23 cellular contexts compared by ENCODE assay signal in genomic region chr6:97316982-97317381, GRCh38. TPM values are rescaled to one million over a fixed set of nuclear protein-coding genes. Genes with fewer than 3 reads are reported as not detected.
A peak's percentile ranks its signal among the peaks of the same experiment; 100 is the strongest.
DNase-seq lines count a peak whose midpoint lies in the region; ATAC-seq and TF ChIP-seq lines count a peak whose summit lies in the region.
"Had no signal": no experiment of that assay in that cellular context is flagged by ENCODE, and none has a peak within 500 bp of the region (broad histone marks: within the 10 kb centered on the region; RNA-seq: fewer than 3 reads in every experiment).

No MANE protein-coding gene starts in this region.

- DNase-seq in MCF 10A (ENCODE audit: unreplicated experiment) (peak; percentile 17), breast epithelium (ENCODE audit: low spot score in 2 of 2) (no peak), mammary epithelial cell (peak; percentile 16), foreskin keratinocyte (peak in 1 of 2 donors; percentile 42), occipital lobe (lab: John Stamatoyannopoulos, UW) (no peak), H4 (ENCODE audit: low spot score) (no peak)
- DNase-seq: Calu3, GOT3, HCEC 1CT, IMR-90, KG1, NCI-H1048, NCI-H1417, NCI-H187, NCI-H2171 treated with DMSO at 0.1 percent for 48 hours, NCI-H345, NCI-H510A treated with DMSO at 0.1 percent for 48 hours, NCI-H748 treated with DMSO at 0.1 percent for 48 hours, SIG-M5, SW 1271 had no signal

- H3K4me1 Mint-ChIP-seq in MCF 10A (ENCODE audit: insufficient read depth, unreplicated experiment) = no peaks in the 10 kb centered on the region
- H3K4me1 Mint-ChIP-seq in stimulated activated memory B cell treated with anti-CD40 and anti-IgM and Interleukin-4, amounts not matched to agents 10 μg/mL and 1 μg/mL and 100 μg/mL, for 72 hours = no peaks in the 10 kb centered on the region

- CTCF ChIA-PET in MCF 10A (lab: Yijun Ruan, JAX) (no interaction called here), mammary epithelial cell (lab: Charles Lee; ENCODE audit: low non-redundant PET) (no interaction called here)

- H3K9ac ChIP-seq in mammary epithelial cell (ENCODE audit: insufficient read depth, low read length) = no peak overlapping the region

- no peaks in the 10 kb centered on the region for H3K36me3 ChIP-seq in breast epithelium
- no peaks in the 10 kb centered on the region for H3K36me3 ChIP-seq in mammary epithelial cell (ENCODE audit: insufficient read depth, low read length)

- no peaks in the 10 kb centered on the region for H3K36me3 Mint-ChIP-seq in MCF 10A (ENCODE audit: insufficient read depth, unreplicated experiment)
- H3K36me3 Mint-ChIP-seq in stimulated activated memory B cell treated with anti-CD40 and anti-IgM and Interleukin-4, amounts not matched to agents 10 μg/mL and 1 μg/mL and 100 μg/mL, for 72 hours = no peaks in the 10 kb centered on the region

- H3K4me3 ChIP-seq in breast epithelium = no peak overlapping the region
- H3K4me3 ChIP-seq in mammary epithelial cell (replicated peaks in 1 of 3; ENCODE audit: insufficient read depth in 1 of 3, low read depth in 2 of 3, low read length in 3 of 3) = no peak overlapping the region
- H3K4me3 ChIP-seq: SK-N-MC had no signal

- POLR2A ChIA-PET in MCF 10A (lab: Yijun Ruan, JAX) = no interaction called here

- H3K27ac Mint-ChIP-seq in MCF 10A (ENCODE audit: low read depth, unreplicated experiment) = no peak overlapping the region
- H3K27ac Mint-ChIP-seq in stimulated activated memory B cell treated with anti-CD40 and anti-IgM and Interleukin-4, amounts not matched to agents 10 μg/mL and 1 μg/mL and 100 μg/mL, for 72 hours = no peak overlapping the region

- H3K27me3 ChIP-seq in breast epithelium = no peaks in the 10 kb centered on the region
- H3K27me3 ChIP-seq in mammary epithelial cell (ENCODE audit: insufficient read depth, low read length) = no peaks in the 10 kb centered on the region
- no peaks in the 10 kb centered on the region for H3K27me3 ChIP-seq in foreskin keratinocyte

- H3K4me2 ChIP-seq in mammary epithelial cell (ENCODE audit: insufficient read depth, low read depth, low read length) = no peak overlapping the region

- H3K27me3 Mint-ChIP-seq in MCF 10A (ENCODE audit: insufficient read depth, unreplicated experiment) = no peaks in the 10 kb centered on the region
- no peaks in the 10 kb centered on the region for H3K27me3 Mint-ChIP-seq in stimulated activated memory B cell treated with anti-CD40 and anti-IgM and Interleukin-4, amounts not matched to agents 10 μg/mL and 1 μg/mL and 100 μg/mL, for 72 hours

- dilution Hi-C loops in mammary epithelial cell (cut with HindIII; ENCODE audit: low sequenced_read_pairs) = no loop called here

- H3K4me1 ChIP-seq in breast epithelium = no peaks in the 10 kb centered on the region
- H3K4me1 ChIP-seq in mammary epithelial cell (ENCODE audit: insufficient read depth, low read length) = peaks cover 3% of the 10 kb centered on the region
- no peaks in the 10 kb centered on the region for H3K4me1 ChIP-seq in foreskin keratinocyte

- H3K4me3 Mint-ChIP-seq in MCF 10A (ENCODE audit: unreplicated experiment) = no peak overlapping the region
- H3K4me3 Mint-ChIP-seq in stimulated activated memory B cell treated with anti-CD40 and anti-IgM and Interleukin-4, amounts not matched to agents 10 μg/mL and 1 μg/mL and 100 μg/mL, for 72 hours = no peak overlapping the region

- H3K9me3 ChIP-seq in breast epithelium (no peaks in the 10 kb centered on the region), mammary epithelial cell (replicated peaks; ENCODE audit: insufficient read depth, low read length) (no peaks in the 10 kb centered on the region)

- no peak overlapping the region for H2AFZ ChIP-seq in mammary epithelial cell (ENCODE audit: low read depth, low read length)

- ATAC-seq in foreskin keratinocyte = peak; percentile 77
- ATAC-seq in stimulated activated memory B cell treated with anti-CD40 and anti-IgM and Interleukin-4, amounts not matched to agents 10 μg/mL and 1 μg/mL and 100 μg/mL, for 72 hours = no peak
- ATAC-seq: Panc1 had no signal

- TF ChIP-seq CTCF in MCF 10A (IDR thresholded peaks at IDR 0.05; ENCODE audit: unreplicated experiment) (no peak), breast epithelium (IDR thresholded peaks at IDR 0.05) (no peak), mammary epithelial cell (conservative IDR thresholded peaks at IDR 0.05 in 1 of 2, IDR thresholded peaks at IDR 0.05 in 1 of 2; ENCODE audit: extremely low read depth in 1 of 2, insufficient read depth in 1 of 2, low read depth in 1 of 2, low read length in 2 of 2) (no peak), foreskin keratinocyte (conservative IDR thresholded peaks at IDR 0.05) (no peak)

- intact Hi-C loops in MCF 10A (cut with micrococcal nuclease) = no loop called here
- intact Hi-C loops in breast epithelium (cut with DNase I; ENCODE audit: low total_unique reads) = no loop called here
- intact Hi-C loops in mammary epithelial cell (cut with micrococcal nuclease) = no loop called here

- H3K9me3 Mint-ChIP-seq in MCF 10A (ENCODE audit: unreplicated experiment) = no peaks in the 10 kb centered on the region
- H3K9me3 Mint-ChIP-seq in stimulated activated memory B cell treated with anti-CD40 and anti-IgM and Interleukin-4, amounts not matched to agents 10 μg/mL and 1 μg/mL and 100 μg/mL, for 72 hours = no peaks in the 10 kb centered on the region

- no peak for TF ChIP-seq POLR2A in breast epithelium (IDR thresholded peaks at IDR 0.05)

- no peaks in the 10 kb centered on the region for H3K79me2 ChIP-seq in mammary epithelial cell (ENCODE audit: insufficient read depth, low read length)

- BruUV-seq in MCF 10A (replicated peaks; lab: Mats Ljungman, UMichigan) = no TSS peak
- BruUV-seq in mammary epithelial cell (replicated peaks; lab: Mats Ljungman, UMichigan) = no TSS peak

- no peaks in the 10 kb centered on the region for H4K20me1 ChIP-seq in mammary epithelial cell (ENCODE audit: insufficient read depth, low read length)

- H3K27ac ChIP-seq in breast epithelium = no peak overlapping the region
- no peak overlapping the region for H3K27ac ChIP-seq in mammary epithelial cell (ENCODE audit: insufficient read depth, low read depth, low read length)
- H3K27ac ChIP-seq in foreskin keratinocyte = no peak overlapping the region
- H3K27ac ChIP-seq: SK-N-MC had no signal

- in situ Hi-C loops in mammary epithelial cell (cut with MboI; ENCODE audit: low sequenced_read_pairs in 2 of 2) = no loop called here

RNA-seq across cellular contexts. Expression of gene MMS22L, which starts 34.0 kb away (rescaled TPM):
- total RNA-seq in MCF 10A (2022) (7.6 and 9.8 TPM in 2 replicates), breast epithelium (10 to 100 TPM in 1 of 3 donors, 1 to 10 TPM in 2; 5.4 to 16.2 (median 9.5) TPM), mammary epithelial cell (10 to 100 TPM; 11.3 to 20.2 TPM), foreskin keratinocyte (22.4 and 29.0 TPM in 2 replicates), occipital lobe (20.6 TPM)
- polyA plus RNA-seq in mammary epithelial cell (9.8 TPM), foreskin keratinocyte (2.8 and 4.0 TPM in 2 replicates)
- polyA minus RNA-seq in mammary epithelial cell = 25.2 TPM
- total RNA-seq in H4 (2014; rRNA removed; shearing (Covaris generic)) = 21.7 and 24.2 TPM in 2 replicates

Comparison
In these comparisons a context has a peak if more than half of its experiments do, and no peak if none do; other contexts are left out.
1. DNase-seq: peak in MCF 10A (single experiment) and mammary epithelial cell (single experiment); none in breast epithelium (0 of 2), occipital lobe (single experiment) and H4 (single experiment).